13 cellular contexts compared by ENCODE assay signal in genomic region chr15:33915571-33916407, GRCh38. TPM values are rescaled to one million over a fixed set of nuclear protein-coding genes. Genes with fewer than 3 reads are reported as not detected.
DNase-seq lines count a peak whose midpoint lies in the region; ATAC-seq, FAIRE-seq and TF ChIP-seq lines count a peak whose summit lies in the region.
"Had no signal": no experiment of that assay in that cellular context is flagged by ENCODE, and none has a peak within 500 bp of the region (broad histone marks: within the 10 kb centered on the region; RNA-seq: fewer than 3 reads in every experiment).

No MANE protein-coding gene starts in this region.

- H3K4me3 ChIP-seq in K562 (no peak overlapping the region), psoas muscle (no peak overlapping the region)

- FAIRE-seq in K562 (lab: Jason Lieb, UNC), result peak; percentile 83

- no peak for TF ChIP-seq POLR2A in K562 (conservative IDR thresholded peaks at IDR 0.05)

- CTCF ChIA-PET in K562 (lab: Yijun Ruan, JAX; ENCODE audit: low intra/inter-chr PET ratio), result no interaction called here

- peak overlapping the region; percentile 82 for H2AFZ ChIP-seq in K562 (ENCODE audit: low read depth, low read length)

- H3K27ac ChIP-seq in K562 (ENCODE audit: extremely low read depth, low read depth, low read length) (no peak overlapping the region), psoas muscle (no peak overlapping the region)

- H3K4me2 ChIP-seq in K562 (ENCODE audit: insufficient read depth, low read length), result peak overlapping the region; percentile 48; the same call in 1 of the 2 replicates

- no peaks in the 10 kb centered on the region for H3K79me2 ChIP-seq in K562 (ENCODE audit: control insufficient read depth, insufficient read depth, low read length)

- in situ Hi-C loops in K562 (cut with MboI), result no loop called here

- 4% methylated on average over 11 of the region's 11 CpGs for WGBS in K562 (ENCODE audit: insufficient coverage, low coverage, missing lambda C conversion rate)
- WGBS in psoas muscle, 3 donors, result 71 to 78% (median 76%) methylated on average over 11 of the region's 11 CpGs

- ATAC-seq in GM19351 (IDR thresholded peaks at IDR 0.05; ENCODE audit: unreplicated experiment) (peak; percentile 95), K562 (peak; percentile 100), psoas muscle (peak in 3 of 4 donors; percentile 28 to 42 (median 34))
- ATAC-seq: natural killer cell had no signal

- no peak for TF ChIP-seq CTCF in K562 (IDR thresholded peaks at IDR 0.05 in 2 of 3, conservative IDR thresholded peaks at IDR 0.05 in 1 of 3; ENCODE audit: insufficient read depth in 2 of 3, low read depth in 1 of 3, low read length in 3 of 3)
- no peak for TF ChIP-seq CTCF in psoas muscle (IDR thresholded peaks at IDR 0.05)

- H3K4me1 ChIP-seq in K562 (replicated peaks in 1 of 2; ENCODE audit: control insufficient read depth in 2 of 2, insufficient read depth in 2 of 2, low read length in 2 of 2) (peaks cover 0 to 4% of the 10 kb centered on the region in 2 experiments; a peak in 2 of 5 replicates), psoas muscle (peaks cover 5% of the 10 kb centered on the region)

- H3K36me3 ChIP-seq in K562 (ENCODE audit: control insufficient read depth, insufficient read depth, low read length) (no peaks in the 10 kb centered on the region), psoas muscle (ENCODE audit: insufficient read depth in 1 of 2, low read depth in 1 of 2) (no peaks in the 10 kb centered on the region)

- H3K27me3 ChIP-seq in K562 (ENCODE audit: control insufficient read depth in 2 of 2, insufficient read depth in 2 of 2, low read length in 2 of 2) (no peaks in the 10 kb centered on the region), psoas muscle (ENCODE audit: insufficient read depth in 3 of 3, low read length in 2 of 3) (no peaks in the 10 kb centered on the region)

- POLR2A ChIA-PET in K562 (lab: Yijun Ruan, JAX), result interaction anchor here (0.7 to 1.0 kb wide), 2 partner anchors 12 to 330 kb away, joined by 3 to 4 read pairs; no protein-coding TSS in a partner anchor

- no peak overlapping the region for H3K9ac ChIP-seq in K562 (ENCODE audit: insufficient read depth in 1 of 2, low read depth in 2 of 2, low read length in 2 of 2)

- intact Hi-C loops in K562 (cut with micrococcal nuclease) (no loop called here), psoas muscle (cut with DNase I) (no loop called here)

- no peaks in the 10 kb centered on the region for H3K9me1 ChIP-seq in K562 (ENCODE audit: control insufficient read depth, insufficient read depth, low read length)

- DNase-seq in LoVo (ENCODE audit: low spot score) (peak; percentile 67), K562 (ENCODE audit: extremely low read depth in 1 of 4, low spot score in 3 of 4) (peak; percentile 24 to 77 (median 41)), psoas muscle (no peak), cortex of kidney (lab: John Stamatoyannopoulos, UW) (no peak), NCI-H774 (lab: John Stamatoyannopoulos, UW) (no peak), dermis blood vessel endothelial cell (no peak)
- DNase-seq in activated T-cell treated with anti-CD3 and anti-CD28 coated beads, Interleukin-2, amount 50 U/mL, for 48 hours, result no peak
- DNase-seq: activated CD4-positive, alpha-beta memory T cell treated with anti-CD3 and anti-CD28 coated beads for 36 hours; COR-L47; effector memory CD4-positive, alpha-beta T cell; natural killer cell had no signal

- no peaks in the 10 kb centered on the region for H4K20me1 ChIP-seq in K562 (replicated peaks; ENCODE audit: control insufficient read depth, insufficient read depth, low read length)

- H3K9me3 ChIP-seq in K562 (replicated peaks; ENCODE audit: control insufficient read depth, insufficient read depth, low read depth, low read length), result no peaks in the 10 kb centered on the region
- H3K9me3 ChIP-seq in psoas muscle, result no peaks in the 10 kb centered on the region

- no peak for TF ChIP-seq RAD21 in K562 (CRISPR knock-in tag; conservative IDR thresholded peaks at IDR 0.05 in 1 of 2, IDR thresholded peaks at IDR 0.05 in 1 of 2)

- BruUV-seq in K562 (replicated peaks; lab: Mats Ljungman, UMichigan), result no TSS peak

- TF ChIP-seq EP300 in K562 (IDR thresholded peaks at IDR 0.05; ENCODE audit: low read length), result no peak

TF ChIP-seq in K562, 482 proteins besides CTCF, POLR2A, EP300 and RAD21 (continues in another document):
- TF ChIP-seq NFIC (IDR thresholded peaks at IDR 0.05), result peak; percentile 85
- TF ChIP-seq ZNF696 (CRISPR knock-in tag; conservative IDR thresholded peaks at IDR 0.05), result no peak
- TF ChIP-seq EGR1 (conservative IDR thresholded peaks at IDR 0.05), result peak; percentile 69
- TF ChIP-seq SREBF2 (CRISPR knock-in tag; IDR thresholded peaks at IDR 0.05), result no peak
- TF ChIP-seq ZBTB33 (CRISPR knock-in tag; IDR thresholded peaks at IDR 0.05), result no peak
- TF ChIP-seq NFE2 (IDR thresholded peaks at IDR 0.05; ENCODE audit: low read depth), result peak; percentile 50; the same call in 1 of the 2 replicates
- no peak for TF ChIP-seq PYGO2 (tag; IDR thresholded peaks at IDR 0.05)
- no peak for TF ChIP-seq GABPB1 (CRISPR knock-in tag; IDR thresholded peaks at IDR 0.05)
- no peak for TF ChIP-seq SREBF1 (IDR thresholded peaks at IDR 0.05; ENCODE audit: borderline replicate concordance, low read depth, low read length)
- peak; percentile 29 for TF ChIP-seq PKNOX1 (IDR thresholded peaks at IDR 0.05)
- no peak for TF ChIP-seq ZNF561 (CRISPR knock-in tag; conservative IDR thresholded peaks at IDR 0.05)
- TF ChIP-seq NRF1 (conservative IDR thresholded peaks at IDR 0.05 in 1 of 2, IDR thresholded peaks at IDR 0.05 in 1 of 2), result 0 out of 4 replicates have a peak, but pooled peaks of 1 of the 2 experiments have one; percentile 9
- no peak for TF ChIP-seq HDAC1 (IDR thresholded peaks at IDR 0.05)
- TF ChIP-seq SMARCE1 (IDR thresholded peaks at IDR 0.05), result no peak
- TF ChIP-seq THRAP3 (IDR thresholded peaks at IDR 0.05; ENCODE audit: borderline replicate concordance), result no peak
- TF ChIP-seq FOXP4 (CRISPR knock-in tag; IDR thresholded peaks at IDR 0.05; ENCODE audit: borderline replicate concordance), result no peak

RNA-seq across cellular contexts. Expression of gene CHRM5, which starts 52.5 kb away (rescaled TPM):
- not detected in 2 replicates for total RNA-seq in K562 (2011; cell fraction: chromatin; rRNA removed; ENCODE audit: low replicate concordance)
- total RNA-seq in K562 (2011; cell fraction: nucleolus; rRNA removed), result not detected in 2 replicates
- not detected in 2 replicates for total RNA-seq in K562 (2011; cell fraction: nucleoplasm; rRNA removed)
- total RNA-seq in K562 (2014; rRNA removed) (not detected in 2 replicates), K562 (2014; rRNA removed; fragmentation: Illumina TruSeq; extraction: Trizol) (not detected in 2 replicates), K562 (2015; rRNA removed; fragmentation: Illumina TruSeq; extraction: Trizol) (not detected in 2 replicates), K562 (2021) (not detected in 2 replicates), psoas muscle (not detected), dermis blood vessel endothelial cell (0.17 TPM in 1 of 2 replicates, not detected in the other)
- polyA plus RNA-seq in K562 (2011; rRNA removed) (not detected in 2 replicates), K562 (2014; fragmentation: Illumina TruSeq; extraction: Trizol) (not detected in 2 replicates), K562 (2014; fragmentation: Nextera tagmentation; extraction: Ambion mirVana) (not detected), K562 (2014; rRNA removed) (not detected in 2 replicates), psoas muscle (under 1 TPM in 2 of 3 donors, not detected in 1; under 0.01 to 0.04 TPM)
- not detected in 2 replicates for polyA plus RNA-seq in K562 (2011; cell fraction: cytosol; rRNA removed)
- not detected in 2 replicates for polyA plus RNA-seq in K562 (2011; cell fraction: nucleus; rRNA removed)
- 0.04 and 0.07 TPM in 2 replicates for polyA plus RNA-seq in K562 (2012)
- polyA minus RNA-seq in K562 (2011; rRNA and poly(A)+ RNA removed), result not detected in 2 replicates
- not detected in 2 replicates for polyA minus RNA-seq in K562 (2011; cell fraction: cytosol; rRNA and poly(A)+ RNA removed)
- not detected in 2 replicates for polyA minus RNA-seq in K562 (2011; cell fraction: nucleus; rRNA and poly(A)+ RNA removed)
- total RNA-seq: activated CD4-positive, alpha-beta memory T cell treated with anti-CD3 and anti-CD28 coated beads for 36 hours; SK-MEL-5 had no signal

Comparison
In these comparisons a context has a peak if more than half of its experiments do, and no peak if none do; other contexts are left out.
1. ATAC-seq: peak in every context shown above with its lines; median percentile 100 in K562; 95 in GM19351; 34 in psoas muscle.
2. DNase-seq: peak in LoVo (single experiment) and K562 (4 of 4); none in psoas muscle (0 of 2), cortex of kidney (single experiment), activated T-cell treated with anti-CD3 and anti-CD28 coated beads, Interleukin-2, amount 50 U/mL, for 48 hours (0 of 2), NCI-H774 (single experiment) and dermis blood vessel endothelial cell (single experiment).